ENCODE assay signal across 8 cellular contexts in genomic region chr12:63844391-63845341, GRCh38. TPM values are rescaled to one million over a fixed set of nuclear protein-coding genes. Genes with fewer than 3 reads are reported as not detected.
DNase-seq lines count a peak whose midpoint lies in the region; ATAC-seq and TF ChIP-seq lines count a peak whose summit lies in the region.

Gene SRGAP1 (plus strand): TSS chr12:63844700. CDS start chr12:63844817, 117 bp downstream.

- H3K4me1 ChIP-seq in CD4-positive, CD25-positive, alpha-beta regulatory T cell (ENCODE audit: control insufficient read depth, insufficient read depth, low read length, poor library complexity, severe bottlenecking): peaks cover 19% of the 10 kb centered on the region
- H3K4me1 ChIP-seq in Panc1 (ENCODE audit: control insufficient read depth, insufficient read depth, low read length): peaks cover 35% of the 10 kb centered on the region
- H3K4me1 ChIP-seq in colonic mucosa: no peaks in the 10 kb centered on the region

- no peaks in the 10 kb centered on the region for H3K9me3 ChIP-seq in CD4-positive, CD25-positive, alpha-beta regulatory T cell (ENCODE audit: control insufficient read depth in 2 of 2, low read length in 2 of 2)
- H3K9me3 ChIP-seq in Panc1 (ENCODE audit: control insufficient read depth, insufficient read depth, low read depth, low read length) (no peaks in the 10 kb centered on the region), colonic mucosa (no peaks in the 10 kb centered on the region)

- TF ChIP-seq CTCF in Panc1 (IDR thresholded peaks at IDR 0.05) (no peak), colonic mucosa (IDR thresholded peaks at IDR 0.05) (no peak)

- POLR2A ChIA-PET in Panc1 (lab: Charles Lee): interaction anchor here (0.5 to 0.6 kb wide), 2 partner anchors 10 to 376 kb away, joined by 3 to 6 read pairs; no protein-coding TSS in a partner anchor

- DNase-seq in CD4-positive, CD25-positive, alpha-beta regulatory T cell: peak in 1 of 3 donors; percentile 5
- DNase-seq in HT-29 (ENCODE audit: low spot score) (peak; percentile 66), Panc1 (ENCODE audit: low read depth, low spot score) (no peak), colonic mucosa (peak; percentile 72), kidney tubule cell (ENCODE audit: low spot score) (peak; percentile 73)
- no peak for DNase-seq in effector CD8-positive, alpha-beta T cell (lab: John Stamatoyannopoulos, UW)

- H3K27ac Mint-ChIP-seq in CD4-positive, CD25-positive, alpha-beta regulatory T cell: no peak within 1 kb of the TSS

- H3K4me3 ChIP-seq in CD4-positive, CD25-positive, alpha-beta regulatory T cell (ENCODE audit: low read depth, low read length): peak within 1 kb of the TSS; percentile 28
- H3K4me3 ChIP-seq in Panc1 (ENCODE audit: low read depth in 2 of 2, low read length in 2 of 2) (peak within 1 kb of the TSS; percentile 83 to 95), colonic mucosa (peak within 1 kb of the TSS; percentile 67), skin epidermis (peak within 1 kb of the TSS; percentile 54 to 96 (median 81))

- no peaks in the 10 kb centered on the region for H3K36me3 Mint-ChIP-seq in CD4-positive, CD25-positive, alpha-beta regulatory T cell

- peaks cover 57% of the 10 kb centered on the region for H3K27me3 Mint-ChIP-seq in CD4-positive, CD25-positive, alpha-beta regulatory T cell

- no peaks in the 10 kb centered on the region for H3K36me3 ChIP-seq in CD4-positive, CD25-positive, alpha-beta regulatory T cell (ENCODE audit: control insufficient read depth, insufficient read depth, low read length)
- H3K36me3 ChIP-seq in Panc1 (ENCODE audit: control insufficient read depth, insufficient read depth, low read length): no peaks in the 10 kb centered on the region
- H3K36me3 ChIP-seq in colonic mucosa: no peaks in the 10 kb centered on the region

- no peak for ATAC-seq in CD4-positive, CD25-positive, alpha-beta regulatory T cell (ENCODE audit: low read depth in 2 of 2)
- ATAC-seq in GM19025 (IDR thresholded peaks at IDR 0.05; ENCODE audit: low read depth, unreplicated experiment) (peak; percentile 29), Panc1 (peak; percentile 22)

- TSS peak; percentile 76 for BruUV-seq in Panc1 (replicated peaks; lab: Mats Ljungman, UMichigan)

- peak within 1 kb of the TSS; percentile 95 for H3K9ac ChIP-seq in colonic mucosa (ENCODE audit: low read depth in 2 of 2, low read length in 2 of 2)

- peak within 1 kb of the TSS; percentile 88 to 93 (median 90) for H3K4me3 Mint-ChIP-seq in CD4-positive, CD25-positive, alpha-beta regulatory T cell

- intact Hi-C loops in Panc1 (cut with micrococcal nuclease; ENCODE audit: unreplicated experiment): loop anchor here (5.0 to 10.0 kb wide), 4 partner anchors 73 to 338 kb away; no protein-coding TSS in a partner anchor
- intact Hi-C loops in colonic mucosa (cut with DNase I): loop anchor here (10.0 kb wide), 2 partner anchors 90 to 240 kb away; no protein-coding TSS in a partner anchor

- CTCF ChIA-PET in Panc1 (lab: Charles Lee): interaction anchor here (1.1 kb wide), 1 partner anchor 337 kb away, joined by 4 read pairs; no protein-coding TSS in a partner anchor

- in situ Hi-C loops in Panc1 (cut with HindIII; ENCODE audit: low pct_unique_long_range_greater_than_20kb, low sequenced_read_pairs): no loop called here

- H3K4me1 Mint-ChIP-seq in CD4-positive, CD25-positive, alpha-beta regulatory T cell: peaks cover 0 to 10% (median 3%) of the 10 kb centered on the region in 4 donors

- peaks cover 17% of the 10 kb centered on the region for H3K27me3 ChIP-seq in CD4-positive, CD25-positive, alpha-beta regulatory T cell (ENCODE audit: control insufficient read depth, insufficient read depth, low read length)
- H3K27me3 ChIP-seq in Panc1 (ENCODE audit: control insufficient read depth, insufficient read depth, low read length) (no peaks in the 10 kb centered on the region), colonic mucosa (no peaks in the 10 kb centered on the region)

- no peak within 1 kb of the TSS for H3K27ac ChIP-seq in CD4-positive, CD25-positive, alpha-beta regulatory T cell (ENCODE audit: insufficient read depth, low read length, poor library complexity, severe bottlenecking)
- peak within 1 kb of the TSS; percentile 97 for H3K27ac ChIP-seq in Panc1 (ENCODE audit: low read length)
- H3K27ac ChIP-seq in colonic mucosa: peak within 1 kb of the TSS; percentile 78
- H3K27ac ChIP-seq in skin epidermis: peak within 1 kb of the TSS; percentile 77 to 98 (median 87)

- H3K9me3 Mint-ChIP-seq in CD4-positive, CD25-positive, alpha-beta regulatory T cell: no peaks in the 10 kb centered on the region

RNA-seq across cellular contexts. Expression of gene SRGAP1, which starts in this region (rescaled TPM):
- not detected for total RNA-seq in CD4-positive, CD25-positive, alpha-beta regulatory T cell
- polyA plus RNA-seq in CD4-positive, CD25-positive, alpha-beta regulatory T cell: under 1 TPM; 0.01 to 0.07 (median 0.02) TPM
- total RNA-seq in HT-29 (2014; rRNA removed; shearing (Covaris generic)): 1.0 and 1.6 TPM in 2 replicates
- 26.8 TPM for total RNA-seq in Panc1 (2021; ENCODE audit: unreplicated experiment)
- polyA plus RNA-seq in Panc1 (2012; ENCODE audit: insufficient read length): 10.4 TPM
- total RNA-seq in colonic mucosa: 1 to 10 TPM; 8.7 to 9.8 TPM

Comparison
In these comparisons a context has a peak if more than half of its experiments do, and no peak if none do; other contexts are left out.
1. ATAC-seq: peak in GM19025 (single experiment) and Panc1 (single experiment); none in CD4-positive, CD25-positive, alpha-beta regulatory T cell (0 of 2).
2. DNase-seq: peak in HT-29 (single experiment), colonic mucosa (single experiment) and kidney tubule cell (single experiment); none in Panc1 (single experiment) and effector CD8-positive, alpha-beta T cell (single experiment).
3. H3K4me3 ChIP-seq: peak in every context shown above with its lines; median percentile 89 in Panc1; 81 in skin epidermis; 67 in colonic mucosa; 28 in CD4-positive, CD25-positive, alpha-beta regulatory T cell.